8 cellular contexts compared by ENCODE assay signal in the genomic region with DNA sequence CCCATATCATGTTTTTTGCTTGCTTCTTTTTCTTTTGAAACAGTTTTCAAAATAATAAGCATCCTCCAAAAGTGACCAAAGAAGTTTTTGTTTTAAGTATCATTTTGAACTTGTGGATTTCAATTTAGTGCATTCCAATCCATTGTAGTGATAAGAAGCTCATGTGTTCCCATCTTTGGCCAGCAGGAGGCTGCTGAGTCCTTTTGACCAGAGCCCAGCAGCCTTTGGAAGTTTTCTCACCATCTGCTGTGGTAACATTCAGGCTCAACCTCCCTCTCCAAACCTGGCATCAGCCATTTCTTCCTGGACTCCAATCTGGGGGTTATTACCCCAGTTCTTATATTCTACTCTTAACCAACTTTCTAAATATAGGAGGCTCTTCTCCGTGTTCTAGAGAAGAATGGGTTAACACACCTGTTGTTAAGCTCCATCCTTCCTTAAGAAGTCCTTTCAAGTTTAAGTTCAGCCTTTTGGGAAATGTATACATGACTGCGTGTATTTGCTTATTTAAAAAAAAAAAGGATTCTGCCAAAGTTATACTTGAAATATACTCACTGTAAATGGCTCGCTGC. TPM values are rescaled to one million over a fixed set of nuclear protein-coding genes. Genes with fewer than 3 reads are reported as not detected.
DNase-seq lines count a peak whose midpoint lies in the region; ATAC-seq and TF ChIP-seq lines count a peak whose summit lies in the region.

No MANE protein-coding gene starts in this region.

- no peak for ATAC-seq in GM21619 (IDR thresholded peaks at IDR 0.05; ENCODE audit: unreplicated experiment)

- no peak overlapping the region for H3K4me3 ChIP-seq in HFF-Myc (replicated peaks; ENCODE audit: low read depth, low read length)

- no peak overlapping the region for H3K27ac ChIP-seq in VCaP

- TF ChIP-seq CTCF in HFF-Myc (IDR thresholded peaks at IDR 0.05; ENCODE audit: low read depth, low read length, missing control alignments) (peak; percentile 76), VCaP (conservative IDR thresholded peaks at IDR 0.05) (peak; percentile 85)

- no peak for TF ChIP-seq POLR2A in erythroblast (IDR thresholded peaks at IDR 0.05; ENCODE audit: low read length)

- peak; percentile 6 for DNase-seq in activated CD8-positive, alpha-beta memory T cell treated with anti-CD3 and anti-CD28 coated beads, Interleukin-2, amount 50 U/mL, for 24 hours (ENCODE audit: extremely low read depth)
- DNase-seq in activated CD8-positive, alpha-beta memory T cell treated with anti-CD3 and anti-CD28 coated beads for 24 hours, result no peak
- DNase-seq in HFF-Myc (ENCODE audit: extremely low read depth, low read depth), result peak; percentile 37
- DNase-seq in NCI-H1105 (lab: John Stamatoyannopoulos, UW), result peak; percentile 36
- DNase-seq in erythroblast (lab: John Stamatoyannopoulos, UW), result peak; percentile 34 to 48
- peak; percentile 79 for DNase-seq in myocyte (ENCODE audit: low read depth)

RNA-seq across cellular contexts. Expression of a gene that starts 39.0 kb away (rescaled TPM):
- 1.6 and 2.2 TPM in 2 replicates for total RNA-seq in myocyte
- polyA plus RNA-seq in myocyte (2012), result 2.5 TPM
